ENCODE assay signal across 24 cellular contexts in the genomic region with DNA sequence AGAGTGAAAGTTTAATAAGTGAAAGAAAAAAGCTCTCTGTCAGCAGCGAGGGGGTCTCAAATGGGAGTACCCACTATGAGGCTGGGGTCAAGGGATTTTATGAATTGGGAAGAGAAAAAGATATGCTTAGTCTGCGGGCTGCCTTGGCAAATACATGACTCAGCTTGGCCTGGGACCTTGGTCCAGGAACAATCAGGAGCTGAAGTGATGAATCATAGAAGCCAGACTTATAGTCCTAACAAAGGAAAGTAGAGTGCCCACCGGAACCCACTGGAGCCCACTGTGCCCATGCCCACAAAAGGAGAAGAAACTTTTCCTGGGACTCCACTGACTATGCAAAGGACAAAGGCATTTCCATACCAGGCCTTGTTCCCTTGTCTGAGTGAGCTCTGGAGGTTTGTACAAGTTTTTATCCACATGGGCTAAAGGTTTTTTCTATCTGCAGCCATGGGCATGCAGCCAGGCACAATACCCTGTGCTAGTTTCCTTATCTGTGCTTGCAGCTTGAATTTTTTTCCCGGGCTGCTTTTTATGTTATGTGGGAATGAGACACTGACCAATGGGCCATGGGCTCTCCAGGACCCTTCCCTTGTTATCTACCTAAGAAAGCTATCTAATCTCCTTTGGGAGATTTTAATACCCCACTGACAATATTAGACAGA.
"Had no signal": no experiment of that assay in that cellular context is flagged by ENCODE, and none has a peak within 500 bp of the region (broad histone marks: within the 10 kb centered on the region; RNA-seq: fewer than 3 reads in every experiment).

No MANE protein-coding gene starts in this region.

- H3K4me1 Mint-ChIP-seq: activated B cell treated with CpG ODN at 0.5 μM for 24 hours; activated CD4-positive, alpha-beta T cell treated with anti-CD3 and anti-CD28 coated beads, Interleukin-2, amount 10 ng/mL, durations not matched to agents 7 days and 5 days; activated T-helper 17 cell treated with anti-CD3 and anti-CD28 coated beads, Interleukin-2, amount 50 U/mL, for 72 hours; central memory CD8-positive, alpha-beta T cell; T-helper 17 cell had no signal

- H3K27ac Mint-ChIP-seq: activated B cell treated with CpG ODN at 0.5 μM for 24 hours; activated CD4-positive, alpha-beta memory T cell treated with anti-CD3 and anti-CD28 coated beads for 36 hours; activated CD4-positive, alpha-beta T cell treated with anti-CD3 and anti-CD28 coated beads, Interleukin-2, amount 10 ng/mL, durations not matched to agents 7 days and 5 days; activated naive CD4-positive, alpha-beta T cell treated with anti-CD3 and anti-CD28 coated beads for 36 hours; activated naive CD8-positive, alpha-beta T cell; activated T-helper 17 cell treated with anti-CD3 and anti-CD28 coated beads, Interleukin-2, amount 50 U/mL, for 72 hours; T-helper 17 cell had no signal

- H3K27me3 Mint-ChIP-seq: activated B cell treated with CpG ODN at 0.5 μM for 24 hours; activated CD4-positive, alpha-beta memory T cell treated with anti-CD3 and anti-CD28 coated beads for 36 hours; activated CD4-positive, alpha-beta T cell treated with anti-CD3 and anti-CD28 coated beads, Interleukin-2, amount 10 ng/mL, durations not matched to agents 7 days and 5 days; activated naive CD8-positive, alpha-beta T cell; activated T-helper 17 cell treated with anti-CD3 and anti-CD28 coated beads, Interleukin-2, amount 50 U/mL, for 72 hours; central memory CD8-positive, alpha-beta T cell; T-helper 17 cell had no signal

- ATAC-seq: activated T-cell treated with anti-CD3 and anti-CD28 coated beads, Interleukin-2, amount 50 U/mL, for 4 hours; activated T-helper 17 cell treated with anti-CD3 and anti-CD28 coated beads, Interleukin-2, amount 50 U/mL, for 72 hours; T-helper 17 cell had no signal

- H3K36me3 Mint-ChIP-seq: activated CD4-positive, alpha-beta memory T cell treated with anti-CD3 and anti-CD28 coated beads for 36 hours; activated naive CD8-positive, alpha-beta T cell had no signal

- DNase-seq: activated B cell treated with CpG ODN at 0.5 μM for 24 hours; activated CD4-positive, alpha-beta memory T cell treated with anti-CD3 and anti-CD28 coated beads for 36 hours; activated CD4-positive, alpha-beta T cell treated with anti-CD3 and anti-CD28 coated beads for 1 hour; activated CD4-positive, alpha-beta T cell treated with anti-CD3 and anti-CD28 coated beads, Interleukin-2, amount 10 ng/mL, durations not matched to agents 7 days and 5 days; activated CD8-positive, alpha-beta memory T cell treated with anti-CD3 and anti-CD28 coated beads for 24 hours; activated gamma-delta T cell; activated naive CD4-positive, alpha-beta T cell treated with anti-CD3 and anti-CD28 coated beads for 36 hours; activated T-cell treated with anti-CD3 and anti-CD28 coated beads, Interleukin-2, amount 50 U/mL, for 4 hours; anterior cingulate cortex; KG1; NCI-H1092; NCI-H1417; NCI-H1930; NCI-H2171 treated with DMSO at 0.1 percent for 48 hours; NCI-H345; NCI-H510A; NCI-H526 treated with DMSO at 0.1 percent for 48 hours; NCI-H82; SHP77 treated with DMSO at 0.1 percent for 48 hours; T-helper 17 cell; T-helper 9 cell had no signal

- H3K4me3 Mint-ChIP-seq: activated B cell treated with CpG ODN at 0.5 μM for 24 hours; activated CD4-positive, alpha-beta memory T cell treated with anti-CD3 and anti-CD28 coated beads for 36 hours; activated CD4-positive, alpha-beta T cell treated with anti-CD3 and anti-CD28 coated beads, Interleukin-2, amount 10 ng/mL, durations not matched to agents 7 days and 5 days; activated naive CD4-positive, alpha-beta T cell treated with anti-CD3 and anti-CD28 coated beads for 36 hours; activated naive CD8-positive, alpha-beta T cell; activated T-cell treated with anti-CD3 and anti-CD28 coated beads, Interleukin-2, amount 50 U/mL, for 4 hours; activated T-helper 17 cell treated with anti-CD3 and anti-CD28 coated beads, Interleukin-2, amount 50 U/mL, for 72 hours; central memory CD8-positive, alpha-beta T cell; T-helper 17 cell had no signal
